ENCODE assay signal across 29 cellular contexts in the genomic region with DNA sequence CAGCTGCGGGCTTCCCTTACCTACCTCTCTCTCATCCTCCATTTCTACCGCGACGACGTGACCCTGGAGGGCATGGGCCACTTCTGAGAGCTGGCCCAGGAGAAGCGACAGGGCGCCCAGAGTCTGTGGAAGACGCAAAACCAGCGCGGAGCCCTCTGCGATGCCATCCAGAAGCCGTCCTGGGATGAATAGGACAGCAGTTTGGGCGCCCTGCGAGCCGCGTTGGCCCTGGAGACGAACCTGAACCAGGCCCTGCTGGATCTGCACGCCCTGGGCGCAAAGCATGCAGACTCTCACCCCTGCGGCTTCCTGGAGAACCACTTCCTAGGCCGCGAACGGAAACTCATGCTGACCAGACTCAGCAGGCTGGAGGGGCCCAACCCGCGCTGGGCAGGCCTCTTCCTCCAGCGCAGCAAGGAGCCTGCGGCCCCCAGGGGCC. TPM values are rescaled to one million over a fixed set of nuclear protein-coding genes. Genes with fewer than 3 reads are reported as not detected.
"Had no signal": no experiment of that assay in that cellular context is flagged by ENCODE, and none has a peak within 500 bp of the region (broad histone marks: within the 10 kb centered on the region; RNA-seq: fewer than 3 reads in every experiment).

No MANE protein-coding gene starts in this region.

- H3K36me3 Mint-ChIP-seq: activated CD8-positive, alpha-beta memory T cell treated with anti-CD3 and anti-CD28 coated beads, Interleukin-2, amount 10 ng/mL, durations not matched to agents 7 days and 5 days; activated naive CD4-positive, alpha-beta T cell treated with anti-CD3 and anti-CD28 coated beads, Interleukin-2, amount 50 U/mL, for 24 hours; naive thymus-derived CD4-positive, alpha-beta T cell; stimulated activated naive B cell treated with anti-CD40 and anti-IgM and Interleukin-4, amounts not matched to agents 10 μg/mL and 1 μg/mL and 100 μg/mL, for 72 hours had no signal

- ATAC-seq: activated CD8-positive, alpha-beta memory T cell treated with anti-CD3 and anti-CD28 coated beads, Interleukin-2, amount 10 ng/mL, durations not matched to agents 7 days and 5 days; activated CD8-positive, alpha-beta T cell treated with anti-CD3 and anti-CD28 coated beads for 36 hours; naive thymus-derived CD4-positive, alpha-beta T cell; sciatic nerve; stimulated activated naive B cell treated with anti-CD40 and anti-IgM and Interleukin-4, amounts not matched to agents 10 μg/mL and 1 μg/mL and 100 μg/mL, for 72 hours; upper lobe of right lung had no signal

- H3K4me1 Mint-ChIP-seq: activated CD4-positive, alpha-beta T cell treated with anti-CD3 and anti-CD28 coated beads, Interleukin-2, amount 10 ng/mL, durations not matched to agents 7 days and 5 days; activated CD8-positive, alpha-beta memory T cell treated with anti-CD3 and anti-CD28 coated beads, Interleukin-2, amount 10 ng/mL, durations not matched to agents 7 days and 5 days; activated naive CD4-positive, alpha-beta T cell treated with anti-CD3 and anti-CD28 coated beads, Interleukin-2, amount 50 U/mL, for 24 hours; naive thymus-derived CD4-positive, alpha-beta T cell; neural crest cell; stimulated activated naive B cell treated with anti-CD40 and anti-IgM and Interleukin-4, amounts not matched to agents 10 μg/mL and 1 μg/mL and 100 μg/mL, for 72 hours had no signal

- H3K4me3 Mint-ChIP-seq: activated CD4-positive, alpha-beta T cell treated with anti-CD3 and anti-CD28 coated beads, Interleukin-2, amount 10 ng/mL, durations not matched to agents 7 days and 5 days; activated CD8-positive, alpha-beta memory T cell treated with anti-CD3 and anti-CD28 coated beads, Interleukin-2, amount 10 ng/mL, durations not matched to agents 7 days and 5 days; activated CD8-positive, alpha-beta T cell treated with anti-CD3 and anti-CD28 coated beads for 36 hours; activated naive CD4-positive, alpha-beta T cell treated with anti-CD3 and anti-CD28 coated beads, Interleukin-2, amount 50 U/mL, for 24 hours; naive thymus-derived CD4-positive, alpha-beta T cell; neural crest cell; stimulated activated naive B cell treated with anti-CD40 and anti-IgM and Interleukin-4, amounts not matched to agents 10 μg/mL and 1 μg/mL and 100 μg/mL, for 72 hours had no signal

- H3K9me3 Mint-ChIP-seq: activated CD4-positive, alpha-beta T cell treated with anti-CD3 and anti-CD28 coated beads, Interleukin-2, amount 10 ng/mL, durations not matched to agents 7 days and 5 days; activated CD8-positive, alpha-beta T cell treated with anti-CD3 and anti-CD28 coated beads for 36 hours; activated naive CD4-positive, alpha-beta T cell treated with anti-CD3 and anti-CD28 coated beads, Interleukin-2, amount 50 U/mL, for 24 hours; naive thymus-derived CD4-positive, alpha-beta T cell; neural crest cell; stimulated activated naive B cell treated with anti-CD40 and anti-IgM and Interleukin-4, amounts not matched to agents 10 μg/mL and 1 μg/mL and 100 μg/mL, for 72 hours had no signal

- H3K79me2 ChIP-seq: hepatocyte had no signal

- DNase-seq: activated CD4-positive, alpha-beta T cell treated with anti-CD3 and anti-CD28 coated beads, Interleukin-2, amount 10 ng/mL, durations not matched to agents 7 days and 5 days; activated CD4-positive, CD25-positive, alpha-beta regulatory T cell treated with anti-CD3 and anti-CD28 coated beads, Interleukin-2, amount 50 U/mL, for 72 hours; activated CD8-positive, alpha-beta memory T cell treated with anti-CD3 and anti-CD28 coated beads, Interleukin-2, amount 10 ng/mL, durations not matched to agents 7 days and 5 days; activated CD8-positive, alpha-beta T cell treated with anti-CD3 and anti-CD28 coated beads for 36 hours; activated effector memory CD4-positive, alpha-beta T cell treated with anti-CD3 and anti-CD28 coated beads, Interleukin-2, amount 50 U/mL, for 16 hours; activated T-cell treated with anti-CD3 and anti-CD28 coated beads for 4 hours; aorta; brain microvascular endothelial cell; central memory CD4-positive, alpha-beta T cell; effector memory CD4-positive, alpha-beta T cell; foreskin melanocyte; naive thymus-derived CD4-positive, alpha-beta T cell; small intestine; stimulated activated CD4-positive, alpha-beta T cell treated with anti-CD3 and anti-CD28 coated beads, Interleukin-15, amount 100 ng/mL, for 24 hours; stimulated activated naive B cell treated with anti-CD40 and anti-IgM and Interleukin-4, amounts not matched to agents 10 μg/mL and 1 μg/mL and 100 μg/mL, for 72 hours; upper lobe of right lung had no signal

- H3K4me1 ChIP-seq: upper lobe of right lung had no signal

- H3K9me3 ChIP-seq: thoracic aorta, upper lobe of right lung had no signal

- H2AFZ ChIP-seq: hepatocyte had no signal

- H3K27ac ChIP-seq: brain microvascular endothelial cell, hepatocyte, thoracic aorta, upper lobe of right lung, VCaP had no signal

- FAIRE-seq: colon, small intestine had no signal

- H3K4me3 ChIP-seq: hepatocyte, thoracic aorta, upper lobe of right lung had no signal

- H3K27ac Mint-ChIP-seq: activated CD4-positive, alpha-beta T cell treated with anti-CD3 and anti-CD28 coated beads, Interleukin-2, amount 10 ng/mL, durations not matched to agents 7 days and 5 days; activated CD8-positive, alpha-beta memory T cell treated with anti-CD3 and anti-CD28 coated beads, Interleukin-2, amount 10 ng/mL, durations not matched to agents 7 days and 5 days; activated CD8-positive, alpha-beta T cell treated with anti-CD3 and anti-CD28 coated beads for 36 hours; activated naive CD4-positive, alpha-beta T cell treated with anti-CD3 and anti-CD28 coated beads, Interleukin-2, amount 50 U/mL, for 24 hours; naive thymus-derived CD4-positive, alpha-beta T cell; stimulated activated naive B cell treated with anti-CD40 and anti-IgM and Interleukin-4, amounts not matched to agents 10 μg/mL and 1 μg/mL and 100 μg/mL, for 72 hours had no signal

- H3K27me3 ChIP-seq: brain microvascular endothelial cell, hepatocyte, upper lobe of right lung had no signal

- H3K36me3 ChIP-seq: brain microvascular endothelial cell, thoracic aorta, upper lobe of right lung had no signal

- H3K4me2 ChIP-seq: hepatocyte had no signal

RNA-seq across cellular contexts. Expression of gene TMPRSS11F, which starts 52.7 kb away (rescaled TPM):
- total RNA-seq: activated CD4-positive, alpha-beta T cell treated with anti-CD3 and anti-CD28 coated beads, Interleukin-2, amount 10 ng/mL, durations not matched to agents 7 days and 5 days; activated CD8-positive, alpha-beta memory T cell treated with anti-CD3 and anti-CD28 coated beads, Interleukin-2, amount 10 ng/mL, durations not matched to agents 7 days and 5 days; activated CD8-positive, alpha-beta T cell treated with anti-CD3 and anti-CD28 coated beads for 36 hours; aorta; dermis microvascular lymphatic vessel endothelial cell; mesenteric fat pad; naive thymus-derived CD4-positive, alpha-beta T cell; neural crest cell; omental fat pad; renal cortical epithelial cell; sciatic nerve; T-helper 2 cell treated with Interferon-gamma antibody and Interleukin-4, amounts not matched to agents 100 ng/mL and 5 ng/mL, for 36 hours; upper lobe of right lung had no signal
- polyA plus RNA-seq: adipose tissue; aorta; hepatocyte; naive thymus-derived CD4-positive, alpha-beta T cell; small intestine had no signal
